30 cellular contexts compared by ENCODE assay signal in the genomic region with DNA sequence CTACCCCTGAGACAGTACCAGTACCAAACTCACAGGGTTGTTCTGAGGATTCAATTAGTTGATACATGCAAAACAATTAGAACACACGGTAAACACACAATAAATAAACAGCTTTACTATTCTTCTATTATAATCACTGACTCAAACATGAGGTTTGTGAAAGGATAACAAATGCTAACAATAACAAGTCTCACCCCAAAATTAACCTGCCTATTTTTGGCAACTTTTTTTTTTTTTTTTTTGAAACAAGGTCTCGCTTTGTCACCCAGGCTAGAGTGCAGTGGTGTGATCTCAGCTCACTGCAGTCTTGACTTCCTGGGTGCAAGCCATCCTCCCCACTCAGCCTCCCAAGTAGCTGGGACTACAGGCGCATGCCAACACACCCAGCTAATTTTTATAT.
"Had no signal": no experiment of that assay in that cellular context is flagged by ENCODE, and none has a peak within 500 bp of the region (broad histone marks: within the 10 kb centered on the region; RNA-seq: fewer than 3 reads in every experiment).

No MANE protein-coding gene starts in this region.

- ATAC-seq: activated CD4-positive, CD25-positive, alpha-beta regulatory T cell treated with anti-CD3 and anti-CD28 coated beads, Interleukin-2, amount 50 U/mL, for 24 hours; activated CD8-positive, alpha-beta T cell treated with anti-CD3 and anti-CD28 coated beads for 36 hours; activated naive CD8-positive, alpha-beta T cell treated with anti-CD3 and anti-CD28 coated beads, Interleukin-2, amount 50 U/mL, for 24 hours; activated T-cell treated with anti-CD3 and anti-CD28 coated beads, Interleukin-2, amount 50 U/mL, for 4 hours; activated T-helper 17 cell treated with anti-CD3 and anti-CD28 coated beads, Interleukin-2, amount 50 U/mL, for 72 hours; body of pancreas; esophagus mucosa; heart left ventricle had no signal

- H3K4me3 ChIP-seq: adrenal gland, body of pancreas, cardiac muscle cell, colonic mucosa, dorsolateral prefrontal cortex, heart left ventricle had no signal

- H3K9me3 ChIP-seq: adrenal gland, body of pancreas, colonic mucosa, heart left ventricle had no signal

- H3K9me3 Mint-ChIP-seq: activated B cell treated with CpG ODN at 0.5 μM for 24 hours; activated CD8-positive, alpha-beta T cell treated with anti-CD3 and anti-CD28 coated beads for 36 hours; activated naive CD4-positive, alpha-beta T cell treated with anti-CD3 and anti-CD28 coated beads for 36 hours; activated naive CD4-positive, alpha-beta T cell treated with anti-CD3 and anti-CD28 coated beads, Interleukin-2, amount 50 U/mL, for 24 hours; activated naive CD8-positive, alpha-beta T cell treated with anti-CD3 and anti-CD28 coated beads, Interleukin-2, amount 50 U/mL, for 24 hours; activated T-cell treated with anti-CD3 and anti-CD28 coated beads, Interleukin-2, amount 50 U/mL, for 4 hours; activated T-helper 17 cell treated with anti-CD3 and anti-CD28 coated beads, Interleukin-2, amount 50 U/mL, for 72 hours; endodermal cell had no signal

- DNase-seq: activated B cell treated with CpG ODN at 0.5 μM for 24 hours; activated CD4-positive, alpha-beta T cell treated with anti-CD3 and anti-CD28 coated beads for 48 hours; activated CD4-positive, alpha-beta T cell treated with anti-CD3 and anti-CD28 coated beads, Interleukin-2, amount 50 U/mL, for 1 hour; activated CD4-positive, alpha-beta T cell treated with anti-CD3 and anti-CD28 coated beads, Interleukin-2, amount 50 U/mL, for 48 hours; activated CD8-positive, alpha-beta memory T cell treated with anti-CD3 and anti-CD28 coated beads for 24 hours; activated CD8-positive, alpha-beta T cell treated with anti-CD3 and anti-CD28 coated beads for 36 hours; activated effector memory CD4-positive, alpha-beta T cell treated with anti-CD3 and anti-CD28 coated beads, Interleukin-2, amount 50 U/mL, for 16 hours; activated naive CD4-positive, alpha-beta T cell treated with anti-CD3 and anti-CD28 coated beads for 36 hours; activated naive CD8-positive, alpha-beta T cell treated with anti-CD3 and anti-CD28 coated beads for 36 hours; activated naive CD8-positive, alpha-beta T cell treated with anti-CD3 and anti-CD28 coated beads, Interleukin-2, amount 50 U/mL, for 24 hours; activated T-cell treated with anti-CD3 and anti-CD28 coated beads, Interleukin-2, amount 50 U/mL, for 4 hours; adrenal gland; amygdala; body of pancreas; central memory CD4-positive, alpha-beta T cell; cerebellar nuclear complex; colonic mucosa; dorsolateral prefrontal cortex; effector memory CD4-positive, alpha-beta T cell; endodermal cell; foreskin fibroblast; glutamatergic neuron; heart left ventricle; T-helper 2 cell had no signal

- H3K27ac ChIP-seq: adrenal gland, body of pancreas, cardiac muscle cell, colonic mucosa, heart left ventricle, VCaP had no signal

- H3K4me3 Mint-ChIP-seq: activated B cell treated with CpG ODN at 0.5 μM for 24 hours; activated CD8-positive, alpha-beta T cell treated with anti-CD3 and anti-CD28 coated beads for 36 hours; activated naive CD4-positive, alpha-beta T cell treated with anti-CD3 and anti-CD28 coated beads for 36 hours; activated naive CD4-positive, alpha-beta T cell treated with anti-CD3 and anti-CD28 coated beads, Interleukin-2, amount 50 U/mL, for 24 hours; activated naive CD8-positive, alpha-beta T cell treated with anti-CD3 and anti-CD28 coated beads for 36 hours; activated naive CD8-positive, alpha-beta T cell treated with anti-CD3 and anti-CD28 coated beads, Interleukin-2, amount 50 U/mL, for 24 hours; activated T-cell treated with anti-CD3 and anti-CD28 coated beads, Interleukin-2, amount 50 U/mL, for 4 hours; activated T-helper 17 cell treated with anti-CD3 and anti-CD28 coated beads, Interleukin-2, amount 50 U/mL, for 72 hours; endodermal cell had no signal

- H3K27ac Mint-ChIP-seq: activated B cell treated with CpG ODN at 0.5 μM for 24 hours; activated CD8-positive, alpha-beta T cell treated with anti-CD3 and anti-CD28 coated beads for 36 hours; activated naive CD4-positive, alpha-beta T cell treated with anti-CD3 and anti-CD28 coated beads for 36 hours; activated naive CD4-positive, alpha-beta T cell treated with anti-CD3 and anti-CD28 coated beads, Interleukin-2, amount 50 U/mL, for 24 hours; activated naive CD8-positive, alpha-beta T cell treated with anti-CD3 and anti-CD28 coated beads for 36 hours; activated naive CD8-positive, alpha-beta T cell treated with anti-CD3 and anti-CD28 coated beads, Interleukin-2, amount 50 U/mL, for 24 hours; activated T-helper 17 cell treated with anti-CD3 and anti-CD28 coated beads, Interleukin-2, amount 50 U/mL, for 72 hours; endodermal cell had no signal

- H3K36me3 ChIP-seq: adrenal gland, cardiac muscle cell, colonic mucosa, heart left ventricle had no signal

- H3K27me3 ChIP-seq: adrenal gland, body of pancreas, cardiac muscle cell, colonic mucosa, dorsolateral prefrontal cortex, heart left ventricle had no signal

- H3K27me3 Mint-ChIP-seq: activated B cell treated with CpG ODN at 0.5 μM for 24 hours; activated CD8-positive, alpha-beta T cell treated with anti-CD3 and anti-CD28 coated beads for 36 hours; activated naive CD4-positive, alpha-beta T cell treated with anti-CD3 and anti-CD28 coated beads, Interleukin-2, amount 50 U/mL, for 24 hours; activated naive CD8-positive, alpha-beta T cell treated with anti-CD3 and anti-CD28 coated beads for 36 hours; activated naive CD8-positive, alpha-beta T cell treated with anti-CD3 and anti-CD28 coated beads, Interleukin-2, amount 50 U/mL, for 24 hours; activated T-helper 17 cell treated with anti-CD3 and anti-CD28 coated beads, Interleukin-2, amount 50 U/mL, for 72 hours had no signal
